8 cellular contexts compared by ENCODE assay signal in genomic region chrX:78029663-78030062, GRCh38.
DNase-seq lines count a peak whose midpoint lies in the region; ATAC-seq and TF ChIP-seq lines count a peak whose summit lies in the region.

No MANE protein-coding gene starts in this region.

- no peak overlapping the region for H3K9ac ChIP-seq in Loucy (ENCODE audit: low read depth, low read length, poor library complexity, severe bottlenecking)

- TF ChIP-seq CTCF in Loucy (conservative IDR thresholded peaks at IDR 0.05; ENCODE audit: low read length) (peak; percentile 34), kidney epithelial cell (IDR thresholded peaks at IDR 0.05; ENCODE audit: insufficient read depth, low read length, poor library complexity, severe bottlenecking) (peak; percentile 18)

- no peak for ATAC-seq in GM21825 (IDR thresholded peaks at IDR 0.05; ENCODE audit: unreplicated experiment)

- no peaks in the 10 kb centered on the region for H4K20me1 ChIP-seq in Loucy (ENCODE audit: insufficient read depth, low read length, poor library complexity, severe bottlenecking)

- H3K36me3 Mint-ChIP-seq in activated CD4-positive, alpha-beta memory T cell treated with anti-CD3 and anti-CD28 coated beads, Interleukin-2, amount 10 ng/mL, durations not matched to agents 7 days and 5 days (ENCODE audit: low read depth): peaks cover 3% of the 10 kb centered on the region
- peaks cover 0 to 12% of the 10 kb centered on the region in 2 donors for H3K36me3 Mint-ChIP-seq in CD4-positive, alpha-beta memory T cell

- POLR2A ChIA-PET in activated CD4-positive, alpha-beta memory T cell treated with anti-CD3 and anti-CD28 coated beads, Interleukin-2, amount 10 ng/mL, durations not matched to agents 7 days and 5 days (lab: Charles Lee): no interaction called here
- POLR2A ChIA-PET in CD4-positive, alpha-beta memory T cell (lab: Charles Lee; ENCODE audit: partially characterized antibody): no interaction called here

- H3K4me3 ChIP-seq in Loucy (ENCODE audit: low read length, poor library complexity, severe bottlenecking): no peak overlapping the region
- H3K4me3 ChIP-seq in kidney epithelial cell (ENCODE audit: low read depth, low read length): no peak overlapping the region
- no peak overlapping the region for H3K4me3 ChIP-seq in CD4-positive, alpha-beta memory T cell (ENCODE audit: low read length in 2 of 2)

- intact Hi-C loops in CD4-positive, alpha-beta memory T cell (cut with micrococcal nuclease): no loop called here

- CTCF ChIA-PET in activated CD4-positive, alpha-beta memory T cell treated with anti-CD3 and anti-CD28 coated beads, Interleukin-2, amount 10 ng/mL, durations not matched to agents 7 days and 5 days (lab: Charles Lee): interaction anchor here (1.7 kb wide), 1 partner anchor 8 kb away, joined by 3 read pairs; no protein-coding TSS in a partner anchor
- CTCF ChIA-PET in CD4-positive, alpha-beta memory T cell (lab: Charles Lee; ENCODE audit: partially characterized antibody): interaction anchor here (0.8 kb wide), 1 partner anchor 1751 kb away, joined by 3 read pairs; no protein-coding TSS in a partner anchor

- no peak overlapping the region for H3K27ac Mint-ChIP-seq in activated CD4-positive, alpha-beta memory T cell treated with anti-CD3 and anti-CD28 coated beads, Interleukin-2, amount 10 ng/mL, durations not matched to agents 7 days and 5 days
- no peak overlapping the region for H3K27ac Mint-ChIP-seq in CD4-positive, alpha-beta memory T cell

- H2AFZ ChIP-seq in Loucy (ENCODE audit: low read length): no peak overlapping the region

- no peak overlapping the region for H3K4me3 Mint-ChIP-seq in activated CD4-positive, alpha-beta memory T cell treated with anti-CD3 and anti-CD28 coated beads, Interleukin-2, amount 10 ng/mL, durations not matched to agents 7 days and 5 days
- H3K4me3 Mint-ChIP-seq in CD4-positive, alpha-beta memory T cell: no peak overlapping the region

- H3K27ac ChIP-seq in CD4-positive, alpha-beta memory T cell (ENCODE audit: low read depth, low read length): no peak overlapping the region

- H3K9me3 Mint-ChIP-seq in activated CD4-positive, alpha-beta memory T cell treated with anti-CD3 and anti-CD28 coated beads, Interleukin-2, amount 10 ng/mL, durations not matched to agents 7 days and 5 days: no peaks in the 10 kb centered on the region
- no peaks in the 10 kb centered on the region for H3K9me3 Mint-ChIP-seq in CD4-positive, alpha-beta memory T cell

- no peaks in the 10 kb centered on the region for H3K9me2 ChIP-seq in Loucy (replicated peaks; ENCODE audit: low read depth, low read length)

- no peaks in the 10 kb centered on the region for H3K27me3 ChIP-seq in Loucy (ENCODE audit: insufficient read depth, low read length, poor library complexity, severe bottlenecking)
- no peaks in the 10 kb centered on the region for H3K27me3 ChIP-seq in kidney epithelial cell (ENCODE audit: control insufficient read depth, insufficient read depth, low read length)
- H3K27me3 ChIP-seq in CD4-positive, alpha-beta memory T cell (ENCODE audit: insufficient read depth, low read length): no peaks in the 10 kb centered on the region

- H3K4me2 ChIP-seq in Loucy (ENCODE audit: low read depth, low read length, poor library complexity, severe bottlenecking): no peak overlapping the region

- H3K9me3 ChIP-seq in Loucy (ENCODE audit: insufficient read depth, low read depth, low read length): no peaks in the 10 kb centered on the region
- no peaks in the 10 kb centered on the region for H3K9me3 ChIP-seq in CD4-positive, alpha-beta memory T cell (ENCODE audit: control insufficient read depth in 1 of 2, low read length in 2 of 2)

- peak; percentile 47 to 50 for DNase-seq in NCI-H524 (lab: John Stamatoyannopoulos, UW)
- no peak for DNase-seq in NCI-H524 treated with DMSO at 0.1 percent for 48 hours (lab: John Stamatoyannopoulos, UW)
- peak; percentile 16 for DNase-seq in activated CD4-positive, alpha-beta memory T cell treated with anti-CD3 and anti-CD28 coated beads, Interleukin-2, amount 10 ng/mL, durations not matched to agents 7 days and 5 days
- no peak for DNase-seq in kidney epithelial cell (ENCODE audit: low read depth)
- no peak for DNase-seq in OCI-M2 (lab: John Stamatoyannopoulos, UW; ENCODE audit: unreplicated experiment)
- DNase-seq in CD4-positive, alpha-beta memory T cell: no peak

- H3K79me2 ChIP-seq in Loucy (ENCODE audit: insufficient read depth, low read length): no peaks in the 10 kb centered on the region

- no peaks in the 10 kb centered on the region for H3K36me3 ChIP-seq in Loucy (ENCODE audit: insufficient read depth, low read length)
- H3K36me3 ChIP-seq in kidney epithelial cell (ENCODE audit: control insufficient read depth, insufficient read depth, low read length): no peaks in the 10 kb centered on the region
- H3K36me3 ChIP-seq in CD4-positive, alpha-beta memory T cell (ENCODE audit: insufficient read depth, low read length): no peaks in the 10 kb centered on the region

- no peaks in the 10 kb centered on the region for H3F3A ChIP-seq in Loucy (ENCODE audit: low read depth)

- H3K4me1 Mint-ChIP-seq in activated CD4-positive, alpha-beta memory T cell treated with anti-CD3 and anti-CD28 coated beads, Interleukin-2, amount 10 ng/mL, durations not matched to agents 7 days and 5 days: no peaks in the 10 kb centered on the region
- peaks cover 0 to 5% (median 1%) of the 10 kb centered on the region in 4 donors for H3K4me1 Mint-ChIP-seq in CD4-positive, alpha-beta memory T cell

- H3K4me1 ChIP-seq in Loucy (ENCODE audit: insufficient read depth, low read length, poor library complexity, severe bottlenecking): no peaks in the 10 kb centered on the region
- no peaks in the 10 kb centered on the region for H3K4me1 ChIP-seq in CD4-positive, alpha-beta memory T cell (ENCODE audit: insufficient read depth, low read length)

- no peaks in the 10 kb centered on the region for H3K27me3 Mint-ChIP-seq in activated CD4-positive, alpha-beta memory T cell treated with anti-CD3 and anti-CD28 coated beads, Interleukin-2, amount 10 ng/mL, durations not matched to agents 7 days and 5 days
- no peaks in the 10 kb centered on the region for H3K27me3 Mint-ChIP-seq in CD4-positive, alpha-beta memory T cell

Comparison
In these comparisons a context has a peak if more than half of its experiments do, and no peak if none do; other contexts are left out.
1. DNase-seq: peak in NCI-H524 (2 of 2) and activated CD4-positive, alpha-beta memory T cell treated with anti-CD3 and anti-CD28 coated beads, Interleukin-2, amount 10 ng/mL, durations not matched to agents 7 days and 5 days (single experiment); none in NCI-H524 treated with DMSO at 0.1 percent for 48 hours (single experiment), kidney epithelial cell (single experiment), OCI-M2 (single experiment) and CD4-positive, alpha-beta memory T cell (0 of 5).